12 cellular contexts compared by ENCODE assay signal in the genomic region with DNA sequence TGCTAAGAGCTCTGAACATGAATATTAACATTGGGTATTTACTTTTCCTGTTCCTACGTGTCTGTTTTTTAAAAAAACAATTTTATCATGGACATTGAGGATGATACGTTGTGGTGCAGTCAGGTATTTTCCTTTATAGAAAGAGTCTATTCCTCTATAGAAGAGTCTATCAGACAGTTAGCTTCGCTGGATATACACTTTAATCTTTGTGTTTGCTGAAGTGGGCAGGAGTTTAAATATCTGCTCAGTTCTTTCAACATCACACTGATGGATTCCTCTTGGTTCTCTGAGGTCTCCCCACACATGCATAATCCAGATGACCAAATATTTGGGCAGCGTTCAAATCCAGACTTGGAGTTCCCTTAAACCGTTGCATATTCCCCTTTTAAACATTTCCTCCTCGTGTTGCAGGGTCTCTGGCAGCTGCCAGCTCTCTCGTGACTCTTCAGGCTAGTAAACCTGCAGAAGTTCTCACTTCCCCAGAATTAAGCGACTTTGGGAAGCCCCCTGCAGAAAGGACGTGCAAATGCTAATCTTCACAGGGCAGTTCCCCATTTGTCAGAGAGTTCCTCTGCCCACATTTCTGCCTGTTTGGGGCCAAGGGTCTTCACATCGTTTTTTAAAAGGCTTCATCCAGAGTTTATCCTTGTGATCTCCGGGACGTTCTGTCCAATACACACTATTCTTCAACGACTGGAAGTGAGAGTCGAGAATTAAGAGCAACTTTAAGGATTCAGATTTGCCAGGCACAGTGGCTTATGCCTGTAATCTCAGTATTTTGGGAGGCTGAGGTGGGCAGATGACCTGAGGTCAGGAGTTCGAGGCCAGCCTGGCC. TPM values are rescaled to one million over a fixed set of nuclear protein-coding genes. Genes with fewer than 3 reads are reported as not detected.
DNase-seq lines count a peak whose midpoint lies in the region; ATAC-seq, FAIRE-seq and TF ChIP-seq lines count a peak whose summit lies in the region.
"Had no signal": no experiment of that assay in that cellular context is flagged by ENCODE, and none has a peak within 500 bp of the region (broad histone marks: within the 10 kb centered on the region; RNA-seq: fewer than 3 reads in every experiment).

No MANE protein-coding gene starts in this region.

- H3K27me3 ChIP-seq in psoas muscle (ENCODE audit: insufficient read depth in 3 of 3, low read length in 2 of 3), result no peaks in the 10 kb centered on the region
- H3K27me3 ChIP-seq: SJCRH30 had no signal

- TF ChIP-seq CTCF in GM13976 (IDR thresholded peaks at IDR 0.05; ENCODE audit: borderline replicate concordance, control extremely low read depth, extremely low read depth, insufficient read depth, missing control alignments) (no peak), psoas muscle (IDR thresholded peaks at IDR 0.05) (no peak), kidney (IDR thresholded peaks at IDR 0.05; ENCODE audit: borderline replicate concordance, extremely low read depth, insufficient read depth) (no peak), D721Med (IDR thresholded peaks at IDR 0.05; ENCODE audit: insufficient read depth, missing control alignments) (no peak)

- peak; percentile 68 for DNase-seq in GM13976 (ENCODE audit: low spot score)
- peak; percentile 43 for DNase-seq in left ventricle myocardium superior
- DNase-seq in hypothalamus (lab: John Stamatoyannopoulos, UW), result no peak
- no peak for DNase-seq in psoas muscle
- no peak for DNase-seq in kidney
- no peak for DNase-seq in D721Med (ENCODE audit: insufficient read length, low spot score)
- DNase-seq: activated gamma-delta T cell, DMS79, endodermal cell, SJCRH30 had no signal

- FAIRE-seq in kidney (lab: Jason Lieb, UNC), result no peak
- no peak for FAIRE-seq in D721Med (lab: Jason Lieb, UNC)

- H3K36me3 ChIP-seq in psoas muscle (ENCODE audit: insufficient read depth in 1 of 2, low read depth in 1 of 2) (no peaks in the 10 kb centered on the region), kidney (ENCODE audit: control insufficient read depth in 1 of 2, insufficient read depth in 2 of 2, low read length in 2 of 2) (no peaks in the 10 kb centered on the region)
- H3K36me3 ChIP-seq: SJCRH30 had no signal

- H3K4me1 ChIP-seq in psoas muscle (no peaks in the 10 kb centered on the region), kidney (ENCODE audit: control insufficient read depth in 1 of 2, insufficient read depth in 1 of 2, low read depth in 1 of 2, low read length in 2 of 2) (no peaks in the 10 kb centered on the region)
- H3K4me1 ChIP-seq: SJCRH30 had no signal

- ATAC-seq in GM21381 (IDR thresholded peaks at IDR 0.05; ENCODE audit: unreplicated experiment) (peak; percentile 78), HG03175 (IDR thresholded peaks at IDR 0.05; ENCODE audit: unreplicated experiment) (peak; percentile 67), left ventricle myocardium superior (peak; percentile 70), psoas muscle (no peak)

- 42 to 45% (median 44%) methylated on average over 15 of the region's 15 CpGs for WGBS in psoas muscle, 3 donors

- no peak overlapping the region for H3K27ac ChIP-seq in psoas muscle
- no peak overlapping the region for H3K27ac ChIP-seq in kidney (ENCODE audit: low read depth in 2 of 2, low read length in 2 of 2)
- H3K27ac ChIP-seq: SJCRH30 had no signal

- no peak overlapping the region for H3K4me3 ChIP-seq in psoas muscle
- H3K4me3 ChIP-seq in kidney (ENCODE audit: low read length in 2 of 2), result no peak overlapping the region
- H3K4me3 ChIP-seq: SJCRH30 had no signal

- in situ Hi-C loops in GM13976 (cut with MboI; ENCODE audit: low sequenced_read_pairs, unreplicated experiment), result no loop called here

- H3K9me3 ChIP-seq in psoas muscle (no peaks in the 10 kb centered on the region), kidney (ENCODE audit: control insufficient read depth in 1 of 2, low read length in 2 of 2) (no peaks in the 10 kb centered on the region)
- H3K9me3 ChIP-seq: SJCRH30 had no signal

- no peak overlapping the region for H3K9ac ChIP-seq in kidney (ENCODE audit: low read length in 2 of 2)

- intact Hi-C loops in left ventricle myocardium superior (cut with micrococcal nuclease), result no loop called here
- intact Hi-C loops in psoas muscle (cut with DNase I), result no loop called here
- intact Hi-C loops in kidney (cut with DNase I), result no loop called here

RNA-seq across cellular contexts. Expression of a gene that starts 20.5 kb away (rescaled TPM):
- total RNA-seq in left ventricle myocardium superior (38.4 TPM), psoas muscle (10 to 100 TPM in 3 of 4 donors, 1 to 10 TPM in 1; 9.6 to 19.3 (median 12.7) TPM), kidney (26.4 TPM)
- polyA plus RNA-seq in psoas muscle (1 to 10 TPM; 5.6 to 7.8 (median 7.2) TPM), kidney (ENCODE audit: insufficient read depth, low read depth, low replicate concordance) (30.0 TPM)

RNA-seq across cellular contexts. Expression of a gene that starts 20.5 kb away (rescaled TPM):
- total RNA-seq in left ventricle myocardium superior, result 73.9 TPM
- total RNA-seq in psoas muscle, result 10 to 100 TPM; 28.7 to 63.1 (median 36.3) TPM
- 10 to 100 TPM; 18.6 to 67.9 (median 37.6) TPM for polyA plus RNA-seq in psoas muscle
- total RNA-seq in kidney, result 40.7 TPM
- polyA plus RNA-seq in kidney (ENCODE audit: insufficient read depth, low read depth, low replicate concordance), result 20.6 TPM

Comparison
In these comparisons a context has a peak if more than half of its experiments do, and no peak if none do; other contexts are left out.
1. DNase-seq: peak in GM13976 (single experiment) and left ventricle myocardium superior (single experiment); none in hypothalamus (0 of 51), psoas muscle (0 of 2), kidney (single experiment) and D721Med (single experiment).
2. ATAC-seq: peak in GM21381 (single experiment), HG03175 (single experiment) and left ventricle myocardium superior (single experiment); none in psoas muscle (0 of 4).